Comparison of ENCODE assay signal across 27 cellular contexts in genomic region chr17:78897639-78897996, GRCh38. TPM values are rescaled to one million over a fixed set of nuclear protein-coding genes. Genes with fewer than 3 reads are reported as not detected.
DNase-seq lines count a peak whose midpoint lies in the region; ATAC-seq and TF ChIP-seq lines count a peak whose summit lies in the region.
"Had no signal": no experiment of that assay in that cellular context is flagged by ENCODE, and none has a peak within 500 bp of the region (broad histone marks: within the 10 kb centered on the region; RNA-seq: fewer than 3 reads in every experiment).

No MANE protein-coding gene starts in this region.

- no peak overlapping the region for H3K4me2 ChIP-seq in neuronal stem cell (ENCODE audit: insufficient read depth, low read length, poor library complexity, severe bottlenecking)
- H3K4me2 ChIP-seq: hepatocyte had no signal

- H2BK5ac ChIP-seq in neuronal stem cell (ENCODE audit: low read length) = peak overlapping the region; percentile 83

- no peak overlapping the region for H3K4me3 ChIP-seq in endodermal cell (ENCODE audit: low read length)
- peak overlapping the region in 1 of 2 donors; percentile 1 for H3K4me3 ChIP-seq in neuronal stem cell (ENCODE audit: low read length in 2 of 2)
- H3K4me3 ChIP-seq in CD8-positive, alpha-beta memory T cell (ENCODE audit: low read length) = no peak overlapping the region
- H3K4me3 ChIP-seq: hepatocyte, lung, spleen had no signal

- no peak overlapping the region for H2AFZ ChIP-seq in neuronal stem cell (ENCODE audit: low read length)
- H2AFZ ChIP-seq: hepatocyte had no signal

- TF ChIP-seq CTCF in RWPE1 (conservative IDR thresholded peaks at IDR 0.05; ENCODE audit: low read depth) (no peak), endodermal cell (conservative IDR thresholded peaks at IDR 0.05) (no peak), glutamatergic neuron (IDR thresholded peaks at IDR 0.05; ENCODE audit: partially characterized antibody, unreplicated experiment) (no peak)

- peak overlapping the region; percentile 47 for H4K91ac ChIP-seq in neuronal stem cell (ENCODE audit: low read depth, low read length, poor library complexity)

- H3K9ac ChIP-seq in endodermal cell (ENCODE audit: extremely low read depth, low read length, poor library complexity, severe bottlenecking) = no peak overlapping the region
- H3K9ac ChIP-seq in neuronal stem cell (ENCODE audit: low read depth, low read length, poor library complexity) = no peak overlapping the region

- no peak overlapping the region for H2BK12ac ChIP-seq in neuronal stem cell (ENCODE audit: low read length)

- DNase-seq in RWPE1 (ENCODE audit: low spot score) = no peak
- no peak for DNase-seq in endodermal cell
- no peak for DNase-seq in neuronal stem cell (ENCODE audit: low spot score)
- DNase-seq in substantia nigra (lab: John Stamatoyannopoulos, UW) = no peak
- DNase-seq in glutamatergic neuron = no peak
- DNase-seq in islet precursor cell = no peak
- DNase-seq in CD8-positive, alpha-beta memory T cell = no peak
- DNase-seq: activated CD4-positive, alpha-beta T cell treated with anti-CD3 and anti-CD28 coated beads for 4 hours; activated naive CD4-positive, alpha-beta T cell treated with Interleukin-2 at 50 U/mL for 16 hours; activated T-cell treated with anti-CD3 and anti-CD28 coated beads, Interleukin-2, amount 50 U/mL, for 4 hours; H7; Kasumi-1; NCI-H1048; NCI-H2029; NCI-H226; NCI-H748 treated with DMSO at 0.1 percent for 48 hours; spleen; stimulated activated CD4-positive, alpha-beta T cell treated with anti-CD3 and anti-CD28 coated beads, Interleukin-4, amount 100 ng/mL, for 1 hour had no signal

- H3K18ac ChIP-seq in neuronal stem cell (ENCODE audit: low read length) = peak overlapping the region; percentile 91

- H3K27ac ChIP-seq in RWPE1 (peak overlapping the region; percentile 30; the same call in 1 of the 2 replicates), endodermal cell (ENCODE audit: low read depth, low read length) (no peak overlapping the region), neuronal stem cell (replicated peaks; ENCODE audit: low read length) (no peak overlapping the region), substantia nigra (ENCODE audit: low read depth, low read length, poor library complexity, severe bottlenecking) (peak overlapping the region; percentile 97)
- no peak overlapping the region for H3K27ac ChIP-seq in CD8-positive, alpha-beta memory T cell (ENCODE audit: low read depth, low read length)
- H3K27ac ChIP-seq: hepatocyte had no signal

- peak overlapping the region; percentile 42 for H3K27ac Mint-ChIP-seq in endodermal cell
- no peak overlapping the region for H3K27ac Mint-ChIP-seq in glutamatergic neuron (ENCODE audit: unreplicated experiment)
- no peak overlapping the region for H3K27ac Mint-ChIP-seq in CD8-positive, alpha-beta memory T cell
- H3K27ac Mint-ChIP-seq: stimulated activated memory B cell treated with anti-CD40 and anti-IgM and Interleukin-4, amounts not matched to agents 10 μg/mL and 1 μg/mL and 100 μg/mL, for 72 hours had no signal

- H3K4me1 Mint-ChIP-seq in endodermal cell (peaks cover 5% of the 10 kb centered on the region), glutamatergic neuron (ENCODE audit: low read depth, unreplicated experiment) (peaks cover 23% of the 10 kb centered on the region)
- no peaks in the 10 kb centered on the region for H3K4me1 Mint-ChIP-seq in CD8-positive, alpha-beta memory T cell

- H3K9me3 ChIP-seq in endodermal cell (ENCODE audit: control insufficient read depth, low read length) = no peaks in the 10 kb centered on the region
- no peaks in the 10 kb centered on the region for H3K9me3 ChIP-seq in neuronal stem cell (replicated peaks in 1 of 2; ENCODE audit: control insufficient read depth in 2 of 2, insufficient read depth in 1 of 2, low read depth in 1 of 2, low read length in 2 of 2)
- no peaks in the 10 kb centered on the region for H3K9me3 ChIP-seq in CD8-positive, alpha-beta memory T cell (ENCODE audit: low read length)
- H3K9me3 ChIP-seq: spleen, thoracic aorta had no signal

- no peaks in the 10 kb centered on the region for H3K27me3 Mint-ChIP-seq in endodermal cell (ENCODE audit: insufficient read depth)
- H3K27me3 Mint-ChIP-seq in glutamatergic neuron (ENCODE audit: unreplicated experiment) = peaks cover 8% of the 10 kb centered on the region
- H3K27me3 Mint-ChIP-seq in CD8-positive, alpha-beta memory T cell = peaks cover 6 to 10% of the 10 kb centered on the region in 2 donors

- H2BK15ac ChIP-seq in neuronal stem cell (ENCODE audit: low read length) = no peak overlapping the region

- no peak for ATAC-seq in HG03095 (IDR thresholded peaks at IDR 0.05; ENCODE audit: unreplicated experiment)
- ATAC-seq: activated T-cell treated with anti-CD3 and anti-CD28 coated beads, Interleukin-2, amount 50 U/mL, for 4 hours; SK-N-SH treated with all-trans-retinoic acid at 6 μM for 48 hours; stimulated activated memory B cell treated with anti-CD40 and anti-IgM and Interleukin-4, amounts not matched to agents 10 μg/mL and 1 μg/mL and 100 μg/mL, for 72 hours had no signal

- no peak overlapping the region for H3K23ac ChIP-seq in neuronal stem cell (ENCODE audit: low read depth, low read length, poor library complexity)

- no peaks in the 10 kb centered on the region for H3K4me1 ChIP-seq in endodermal cell (ENCODE audit: control insufficient read depth, insufficient read depth, low read length)
- peaks cover 38 to 39% of the 10 kb centered on the region in 2 donors for H3K4me1 ChIP-seq in neuronal stem cell (ENCODE audit: control insufficient read depth in 2 of 2, insufficient read depth in 1 of 2, low read depth in 1 of 2, low read length in 2 of 2)
- H3K4me1 ChIP-seq in CD8-positive, alpha-beta memory T cell (ENCODE audit: insufficient read depth, low read length) = no peaks in the 10 kb centered on the region

- peak overlapping the region; percentile 44 for H2AK5ac ChIP-seq in neuronal stem cell (ENCODE audit: low read depth, low read length)

- no peak overlapping the region for H2BK120ac ChIP-seq in neuronal stem cell (ENCODE audit: low read depth, low read length)

- H3K27me3 ChIP-seq in endodermal cell (ENCODE audit: control insufficient read depth, insufficient read depth, low read length, poor library complexity, severe bottlenecking) (no peaks in the 10 kb centered on the region), neuronal stem cell (ENCODE audit: control insufficient read depth in 3 of 3, insufficient read depth in 3 of 3, low read depth in 1 of 3, low read length in 3 of 3) (no peaks in the 10 kb centered on the region)
- H3K27me3 ChIP-seq in CD8-positive, alpha-beta memory T cell (ENCODE audit: insufficient read depth, low read length, poor library complexity, severe bottlenecking) = no peaks in the 10 kb centered on the region
- H3K27me3 ChIP-seq: hepatocyte, spleen had no signal

- no peak overlapping the region for H4K8ac ChIP-seq in neuronal stem cell (ENCODE audit: low read depth, low read length)

- H3K9me3 Mint-ChIP-seq in endodermal cell (no peaks in the 10 kb centered on the region), glutamatergic neuron (ENCODE audit: unreplicated experiment) (peaks cover under 1% of the 10 kb centered on the region)
- no peaks in the 10 kb centered on the region for H3K9me3 Mint-ChIP-seq in CD8-positive, alpha-beta memory T cell
- H3K9me3 Mint-ChIP-seq: activated T-cell treated with anti-CD3 and anti-CD28 coated beads, Interleukin-2, amount 50 U/mL, for 4 hours; neural crest cell; stimulated activated memory B cell treated with anti-CD40 and anti-IgM and Interleukin-4, amounts not matched to agents 10 μg/mL and 1 μg/mL and 100 μg/mL, for 72 hours had no signal

- CTCF ChIA-PET in RWPE1 (lab: Yijun Ruan, JAX) = interaction anchor here (0.6 kb wide), 1 partner anchor 99 kb away, joined by 3 read pairs; no protein-coding TSS in a partner anchor
- CTCF ChIA-PET in CD8-positive, alpha-beta memory T cell (lab: Charles Lee) = no interaction called here

- H3K36me3 ChIP-seq in endodermal cell (ENCODE audit: control insufficient read depth, insufficient read depth, low read length) (no peaks in the 10 kb centered on the region), neuronal stem cell (replicated peaks in 1 of 2; ENCODE audit: control insufficient read depth in 2 of 2, insufficient read depth in 2 of 2, low read length in 2 of 2) (peaks cover 8 to 9% of the 10 kb centered on the region in 2 donors)
- H3K36me3 ChIP-seq in CD8-positive, alpha-beta memory T cell (ENCODE audit: insufficient read depth, low read length) = no peaks in the 10 kb centered on the region

- POLR2A ChIA-PET in RWPE1 (lab: Yijun Ruan, JAX; ENCODE audit: low non-redundant PET) = no interaction called here
- POLR2A ChIA-PET in CD8-positive, alpha-beta memory T cell (lab: Charles Lee) = no interaction called here

- peaks cover 21% of the 10 kb centered on the region for H3K79me1 ChIP-seq in neuronal stem cell (ENCODE audit: low read depth, low read length)

- 89 to 91% methylated on average over 5 to 7 of the region's 7 CpGs for WGBS in endodermal cell (ENCODE audit: insufficient coverage in 1 of 2, insufficient read length in 1 of 2), 2 experiments
- WGBS in neuronal stem cell (ENCODE audit: extremely low coverage in 2 of 2, insufficient read length in 2 of 2, insufficient replicate concordance in 1 of 2), 2 donors = no CpG with 5 or more reads among the region's 7 CpGs

- H3K4ac ChIP-seq in neuronal stem cell (ENCODE audit: low read length) = no peak overlapping the region

- H3K36me3 Mint-ChIP-seq in endodermal cell (ENCODE audit: low read depth) (peaks cover 8% of the 10 kb centered on the region), glutamatergic neuron (ENCODE audit: unreplicated experiment) (no peaks in the 10 kb centered on the region)
- no peaks in the 10 kb centered on the region for H3K36me3 Mint-ChIP-seq in CD8-positive, alpha-beta memory T cell
- H3K36me3 Mint-ChIP-seq: stimulated activated memory B cell treated with anti-CD40 and anti-IgM and Interleukin-4, amounts not matched to agents 10 μg/mL and 1 μg/mL and 100 μg/mL, for 72 hours had no signal

- H3K14ac ChIP-seq in neuronal stem cell (ENCODE audit: low read length) = no peak overlapping the region

- H3K4me3 Mint-ChIP-seq in endodermal cell (no peak overlapping the region), glutamatergic neuron (ENCODE audit: unreplicated experiment) (no peak overlapping the region)
- H3K4me3 Mint-ChIP-seq in CD8-positive, alpha-beta memory T cell = no peak overlapping the region
- H3K4me3 Mint-ChIP-seq: activated T-cell treated with anti-CD3 and anti-CD28 coated beads, Interleukin-2, amount 50 U/mL, for 4 hours; neural crest cell; stimulated activated memory B cell treated with anti-CD40 and anti-IgM and Interleukin-4, amounts not matched to agents 10 μg/mL and 1 μg/mL and 100 μg/mL, for 72 hours had no signal

RNA-seq across cellular contexts. Expression of gene CEP295NL, which starts 5.4 kb away (rescaled TPM):
- total RNA-seq in endodermal cell = 1 to 10 TPM in 1 of 2 donors, under 1 TPM in 1; 0.97 to 2.2 TPM
- 0.43 TPM for polyA plus RNA-seq in endodermal cell (2013, experiment 1 of 2)
- polyA plus RNA-seq in endodermal cell (2013, experiment 2 of 2) = 0.37 TPM
- polyA plus RNA-seq in neuronal stem cell (2013, experiment 1 of 2) = 0.01 TPM
- polyA plus RNA-seq in neuronal stem cell (2013, experiment 2 of 2) = 0.03 TPM
- 6.4 TPM for total RNA-seq in glutamatergic neuron (ENCODE audit: unreplicated experiment)
- total RNA-seq in CD8-positive, alpha-beta memory T cell = not detected
- not detected for polyA plus RNA-seq in CD8-positive, alpha-beta memory T cell
- total RNA-seq: activated CD8-positive, alpha-beta memory T cell treated with anti-CD3 and anti-CD28 coated beads for 36 hours; activated T-cell treated with anti-CD3 and anti-CD28 coated beads, Interleukin-2, amount 50 U/mL, for 4 hours; T-helper 2 cell treated with Interferon-gamma antibody and Interleukin-4, amounts not matched to agents 100 ng/mL and 5 ng/mL, for 36 hours had no signal

RNA-seq across cellular contexts. Expression of gene TIMP2, which starts 27.6 kb away (rescaled TPM):
- total RNA-seq in endodermal cell = 10 to 100 TPM; 36.9 to 42.7 TPM
- 61.1 TPM for polyA plus RNA-seq in endodermal cell (2013, experiment 1 of 2)
- polyA plus RNA-seq in endodermal cell (2013, experiment 2 of 2) = 60.7 TPM
- polyA plus RNA-seq in neuronal stem cell (2013, experiment 1 of 2) = 45.1 TPM
- polyA plus RNA-seq in neuronal stem cell (2013, experiment 2 of 2) = 45.9 TPM
- 121 TPM for total RNA-seq in glutamatergic neuron (ENCODE audit: unreplicated experiment)
- total RNA-seq in CD8-positive, alpha-beta memory T cell = 1 to 10 TPM; 1.3 to 1.6 TPM
- polyA plus RNA-seq in CD8-positive, alpha-beta memory T cell = 0.08 TPM

RNA-seq across cellular contexts. Expression of gene USP36, which starts 57.0 kb away (rescaled TPM):
- total RNA-seq in endodermal cell (10 to 100 TPM; 57.1 to 62.5 TPM), glutamatergic neuron (ENCODE audit: unreplicated experiment) (45.3 TPM)
- polyA plus RNA-seq in endodermal cell (2013, experiment 1 of 2) = 22.4 TPM
- 26.5 TPM for polyA plus RNA-seq in endodermal cell (2013, experiment 2 of 2)
- polyA plus RNA-seq in neuronal stem cell (2013, experiment 1 of 2) = 21.1 TPM
- polyA plus RNA-seq in neuronal stem cell (2013, experiment 2 of 2) = 23.6 TPM
- total RNA-seq in CD8-positive, alpha-beta memory T cell = 100 to 1,000 TPM; 118 to 122 TPM
- polyA plus RNA-seq in CD8-positive, alpha-beta memory T cell = 43.2 TPM

Comparison
In these comparisons a context has a peak if more than half of its experiments do, and no peak if none do; other contexts are left out.
1. H3K27ac ChIP-seq: peak in RWPE1 (single experiment) and substantia nigra (single experiment); none in endodermal cell (single experiment), neuronal stem cell (single experiment) and CD8-positive, alpha-beta memory T cell (single experiment).
2. RNA of gene TIMP2, which starts 27.6 kb away (total RNA-seq): 121 TPM in glutamatergic neuron (single experiment) and 36.9 to 42.7 TPM in endodermal cell; 1.3 to 1.6 TPM in CD8-positive, alpha-beta memory T cell; every median in the first group is over 10 times any median in the second.